ENCODE assay signal across 26 cellular contexts in genomic region chr13:33968520-33969507, GRCh38.
"Had no signal": no experiment of that assay in that cellular context is flagged by ENCODE, and none has a peak within 500 bp of the region (broad histone marks: within the 10 kb centered on the region; RNA-seq: fewer than 3 reads in every experiment).

No MANE protein-coding gene starts in this region.

- DNase-seq: activated B cell treated with CpG ODN at 0.5 μM for 24 hours; activated CD4-positive, alpha-beta T cell treated with anti-CD3 and anti-CD28 coated beads, Interleukin-2, amount 50 U/mL, for 1 hour; activated CD8-positive, alpha-beta memory T cell treated with anti-CD3 and anti-CD28 coated beads, Interleukin-2, amount 10 ng/mL, durations not matched to agents 7 days and 5 days; activated CD8-positive, alpha-beta T cell treated with anti-CD3 and anti-CD28 coated beads, Interleukin-2, amount 10 ng/mL, durations not matched to agents 7 days and 5 days; activated naive CD8-positive, alpha-beta T cell treated with anti-CD3 and anti-CD28 coated beads, Interleukin-2, amount 50 U/mL, for 24 hours; activated T-cell treated with anti-CD3 and anti-CD28 coated beads, Interleukin-2, amount 50 U/mL, for 48 hours; amygdala; central memory CD4-positive, alpha-beta T cell; foreskin keratinocyte; heart right ventricle; left ventricle myocardium superior; mammary epithelial cell; stimulated activated CD4-positive, alpha-beta T cell treated with anti-CD3 and anti-CD28 coated beads, Interleukin-1b, Interleukin-23, amount 100 ng/mL, for 48 hours; stimulated activated CD4-positive, alpha-beta T cell treated with anti-CD3 and anti-CD28 coated beads, Interleukin-4, amount 100 ng/mL, for 4 hours; stimulated activated CD8-positive, alpha-beta memory T cell treated with anti-CD3 and anti-CD28 coated beads, Interleukin-4, amount 100 ng/mL, for 48 hours; stimulated activated naive CD8-positive, alpha-beta T cell treated with anti-CD3 and anti-CD28 coated beads, Interleukin-15, amount 100 ng/mL, for 72 hours; substantia nigra; T-helper 17 cell; T1000; upper lobe of left lung had no signal

- ATAC-seq: activated CD8-positive, alpha-beta memory T cell treated with anti-CD3 and anti-CD28 coated beads, Interleukin-2, amount 10 ng/mL, durations not matched to agents 7 days and 5 days; activated CD8-positive, alpha-beta T cell treated with anti-CD3 and anti-CD28 coated beads, Interleukin-2, amount 10 ng/mL, durations not matched to agents 7 days and 5 days; activated naive CD8-positive, alpha-beta T cell treated with anti-CD3 and anti-CD28 coated beads, Interleukin-2, amount 50 U/mL, for 24 hours; foreskin keratinocyte; heart right ventricle; left ventricle myocardium superior; stimulated activated memory B cell treated with anti-CD40 and anti-IgM and Interleukin-4, amounts not matched to agents 10 μg/mL and 1 μg/mL and 100 μg/mL, for 72 hours; stimulated activated naive CD8-positive, alpha-beta T cell treated with anti-CD3 and anti-CD28 coated beads, Interleukin-15, amount 100 ng/mL, for 72 hours; T-helper 17 cell had no signal

- H3K27ac ChIP-seq: breast epithelium, esophagus muscularis mucosa, foreskin keratinocyte, heart right ventricle, prostate gland, upper lobe of left lung, vagina had no signal

- H3K9me3 ChIP-seq: breast epithelium, esophagus muscularis mucosa, prostate gland, upper lobe of left lung, vagina had no signal

- H3K4me3 ChIP-seq: breast epithelium, esophagus muscularis mucosa, heart right ventricle, prostate gland, smooth muscle cell, upper lobe of left lung, vagina had no signal

- H3K27me3 ChIP-seq: breast epithelium, esophagus muscularis mucosa, foreskin keratinocyte, heart right ventricle, upper lobe of left lung, vagina had no signal

- H3K4me1 ChIP-seq: breast epithelium, foreskin keratinocyte, heart right ventricle, prostate gland, upper lobe of left lung, vagina had no signal

- H3K36me3 ChIP-seq: breast epithelium, esophagus muscularis mucosa, heart right ventricle, prostate gland, upper lobe of left lung, vagina had no signal
